ENCODE assay signal across 8 cellular contexts in the genomic region with DNA sequence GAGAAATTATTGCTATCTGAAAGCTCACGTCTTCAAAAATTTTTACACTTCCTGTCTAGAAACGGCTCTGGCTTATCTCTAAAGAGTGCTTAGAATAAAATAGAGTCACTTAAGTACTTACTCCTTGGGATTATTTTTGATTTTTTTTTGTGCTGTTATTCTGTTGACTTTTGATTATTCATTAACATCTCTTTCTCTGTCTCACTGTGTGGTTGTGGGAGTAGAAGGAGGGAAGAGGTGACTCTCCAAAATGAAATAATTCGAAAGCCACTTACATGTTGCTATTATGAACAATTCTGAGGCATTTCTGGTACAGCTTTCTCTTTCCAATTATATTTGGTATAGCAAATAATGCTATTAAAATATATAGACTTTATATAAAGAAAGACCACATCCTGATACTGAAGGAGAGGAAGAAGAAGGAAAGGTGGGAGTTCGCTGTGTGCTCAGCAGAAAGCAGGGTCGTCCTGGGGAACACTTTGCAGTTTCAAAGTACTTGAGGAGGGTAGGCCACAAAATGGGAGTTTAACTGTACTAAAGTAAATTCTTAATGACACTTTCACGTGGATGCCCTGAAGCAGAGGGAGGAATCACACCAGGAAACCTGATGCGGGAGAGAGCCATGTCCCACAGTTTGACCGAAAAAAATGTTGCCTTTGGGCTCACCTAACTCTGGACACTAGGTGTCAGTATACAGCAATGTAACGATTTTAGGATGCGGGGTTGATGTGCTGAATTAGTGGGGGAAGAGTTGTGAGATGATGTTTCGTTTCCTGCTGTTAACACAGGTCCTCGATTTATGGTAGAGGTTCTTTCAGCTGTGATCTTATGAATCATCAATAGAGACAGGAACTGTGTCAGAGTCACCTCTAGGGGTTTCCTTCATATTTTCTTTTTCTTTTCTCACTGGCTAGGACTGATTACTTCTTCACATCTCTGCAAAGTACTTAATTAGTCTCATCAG. TPM values are rescaled to one million over a fixed set of nuclear protein-coding genes. Genes with fewer than 3 reads are reported as not detected.
DNase-seq lines count a peak whose midpoint lies in the region; ATAC-seq, FAIRE-seq and TF ChIP-seq lines count a peak whose summit lies in the region.

No MANE protein-coding gene starts in this region.

- CTCF ChIA-PET in A549 (lab: Yijun Ruan, JAX) = interaction anchor here (0.6 to 11.8 kb wide), 30 partner anchors 8 to 1651 kb away, joined by 3 to 96 read pairs (median 3); no protein-coding TSS in a partner anchor

- H3K4me1 ChIP-seq in A549 (peaks cover 41% of the 10 kb centered on the region), adrenal gland (replicated peaks in 1 of 2) (peaks cover 0 to 5% of the 10 kb centered on the region in 2 donors)

- intact Hi-C loops in adrenal gland (cut with DNase I) (loop anchor here (5.0 to 10.0 kb wide), 3 partner anchors 890 to 1640 kb away; a partner anchor contains a TSS), left cardiac atrium (cut with DNase I) (loop anchor here (2.0 to 10.0 kb wide), 4 partner anchors 887 to 1641 kb away; a partner anchor contains a TSS)

- no peak for TF ChIP-seq EP300 in A549 (IDR thresholded peaks at IDR 0.05)

- peaks cover 18% of the 10 kb centered on the region for H3K9me3 ChIP-seq in A549
- no peaks in the 10 kb centered on the region; the same call in 1 of the 2 replicates for H3K9me3 ChIP-seq in SU-DHL-6 (ENCODE audit: insufficient read depth, low read length)
- H3K9me3 ChIP-seq in adrenal gland (replicated peaks in 1 of 3) = no peaks in the 10 kb centered on the region

- 22% methylated on average over 12 of the region's 12 CpGs for WGBS in A549 (ENCODE audit: missing lambda C conversion rate)
- WGBS in adrenal gland, 4 donors = 24 to 29% (median 26%) methylated on average over 12 of the region's 12 CpGs

- TF ChIP-seq POLR2A in A549 (IDR thresholded peaks at IDR 0.05; ENCODE audit: low read length) = no peak
- TF ChIP-seq POLR2A in GM18505 (IDR thresholded peaks at IDR 0.05; ENCODE audit: borderline replicate concordance, extremely low read depth, insufficient read depth, insufficient read length) = no peak
- no peak for TF ChIP-seq POLR2A in adrenal gland (IDR thresholded peaks at IDR 0.05)

- TF ChIP-seq RAD21 in A549 (conservative IDR thresholded peaks at IDR 0.05 in 1 of 2, IDR thresholded peaks at IDR 0.05 in 1 of 2) = peak; percentile 96 to 98

- TF ChIP-seq CTCF in A549 (IDR thresholded peaks at IDR 0.05) = peak; percentile 93
- TF ChIP-seq CTCF in SU-DHL-6 (IDR thresholded peaks at IDR 0.05; ENCODE audit: insufficient read depth, low read length, poor library complexity, severe bottlenecking) = peak; percentile 50
- peak; percentile 74 to 93 (median 88) for TF ChIP-seq CTCF in adrenal gland (IDR thresholded peaks at IDR 0.05)

- DNase-seq in A549 (ENCODE audit: low read depth in 1 of 2, low spot score in 1 of 2) (peak; percentile 35 to 83), NCI-H1436 treated with DMSO at 0.1 percent for 48 hours (lab: John Stamatoyannopoulos, UW) (peak; percentile 46), adrenal gland (peak; percentile 38 to 71 (median 52)), left cardiac atrium (no peak), renal cortical epithelial cell (ENCODE audit: low read depth) (peak; percentile 78)

- H3K4me3 ChIP-seq in A549 (peak overlapping the region; percentile 17; the same call in 2 of the 3 replicates), SU-DHL-6 (ENCODE audit: insufficient read depth, low read length, poor library complexity, severe bottlenecking) (no peak overlapping the region), adrenal gland (peak overlapping the region in 1 of 4 donors; percentile 15)

- no peaks in the 10 kb centered on the region; the same call in 1 of the 2 replicates for H3K27me3 ChIP-seq in SU-DHL-6 (ENCODE audit: low read length)
- H3K27me3 ChIP-seq in adrenal gland = no peaks in the 10 kb centered on the region

- H3K36me3 ChIP-seq in SU-DHL-6 (ENCODE audit: low read length) (no peaks in the 10 kb centered on the region), adrenal gland (replicated peaks in 1 of 2) (no peaks in the 10 kb centered on the region)

- H3K4me2 ChIP-seq in A549 = peak overlapping the region; percentile 77
- no peak overlapping the region for H3K4me2 ChIP-seq in SU-DHL-6 (ENCODE audit: low read depth, low read length, poor library complexity, severe bottlenecking)

- H3K27ac ChIP-seq in A549 (peak overlapping the region; percentile 59 to 68), SU-DHL-6 (ENCODE audit: low read depth, low read length) (no peak overlapping the region), adrenal gland (no peak overlapping the region)

- H3K79me2 ChIP-seq in SU-DHL-6 (ENCODE audit: insufficient read depth, low read length) = no peaks in the 10 kb centered on the region

- no peaks in the 10 kb centered on the region for H3F3A ChIP-seq in SU-DHL-6 (ENCODE audit: insufficient read depth)

- peak; percentile 88 to 91 for ATAC-seq in A549
- ATAC-seq in GM18505 (IDR thresholded peaks at IDR 0.05; ENCODE audit: unreplicated experiment) = peak; percentile 97
- peak; percentile 97 for ATAC-seq in HG02884 (IDR thresholded peaks at IDR 0.05; ENCODE audit: unreplicated experiment)
- peak; percentile 90 to 92 for ATAC-seq in left cardiac atrium

- H3K9me2 ChIP-seq in SU-DHL-6 (replicated peaks; ENCODE audit: insufficient read depth, low read length) = no peaks in the 10 kb centered on the region

- POLR2A ChIA-PET in A549 (lab: Yijun Ruan, JAX) = no interaction called here

- peak; percentile 96 for FAIRE-seq in A549 (lab: Jason Lieb, UNC)

- H4K20me1 ChIP-seq in SU-DHL-6 (ENCODE audit: low read depth, low read length) = no peaks in the 10 kb centered on the region

- H3K9ac ChIP-seq in SU-DHL-6 (ENCODE audit: low read length) = no peak overlapping the region

- no peak overlapping the region for H2AFZ ChIP-seq in SU-DHL-6 (ENCODE audit: low read depth, low read length, severe bottlenecking)

TF ChIP-seq in A549, 52 proteins besides CTCF, POLR2A, EP300 and RAD21:
- TF ChIP-seq FOSL2 (IDR thresholded peaks at IDR 0.05) (no peak), FOSL2 (CRISPR knock-in tag; IDR thresholded peaks at IDR 0.05) (peak; percentile 62), SMC3 (IDR thresholded peaks at IDR 0.05) (peak; percentile 94), JUN (IDR thresholded peaks at IDR 0.05) (0 out of 5 replicates have a peak, but pooled peaks of 1 of the 2 experiments have one; percentile 40)
- TF ChIP-seq, protein P1, sequence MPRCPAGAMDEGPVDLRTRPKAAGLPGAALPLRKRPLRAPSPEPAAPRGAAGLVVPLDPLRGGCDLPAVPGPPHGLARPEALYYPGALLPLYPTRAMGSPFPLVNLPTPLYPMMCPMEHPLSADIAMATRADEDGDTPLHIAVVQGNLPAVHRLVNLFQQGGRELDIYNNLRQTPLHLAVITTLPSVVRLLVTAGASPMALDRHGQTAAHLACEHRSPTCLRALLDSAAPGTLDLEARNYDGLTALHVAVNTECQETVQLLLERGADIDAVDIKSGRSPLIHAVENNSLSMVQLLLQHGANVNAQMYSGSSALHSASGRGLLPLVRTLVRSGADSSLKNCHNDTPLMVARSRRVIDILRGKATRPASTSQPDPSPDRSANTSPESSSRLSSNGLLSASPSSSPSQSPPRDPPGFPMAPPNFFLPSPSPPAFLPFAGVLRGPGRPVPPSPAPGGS (IDR thresholded peaks at IDR 0.05) = no peak

RNA-seq across cellular contexts. Expression of a gene that starts 9.8 kb away (rescaled TPM):
- polyA plus RNA-seq in A549 (2011; rRNA removed) = 140 and 180 TPM in 2 replicates
- polyA plus RNA-seq in A549 (2012; cell fraction: cytosol; rRNA removed) = 39.7 and 40.3 TPM in 2 replicates
- polyA plus RNA-seq in A549 (2012; cell fraction: nucleus; rRNA removed) = 13.1 and 20.4 TPM in 2 replicates
- 103 to 107 TPM (median 106 TPM) in 3 replicates for polyA plus RNA-seq in A549 (2017; fragmentation: RNase III; extraction: RNeasy Plus Mini Kit Qiagen cat#74134 plus additional on column Dnase treatment)
- polyA minus RNA-seq in A549 (2011; rRNA and poly(A)+ RNA removed) = 59.2 and 62.3 TPM in 2 replicates
- 100 to 1,000 TPM in 3 of 8 donors, 10 to 100 TPM in 5; 45.9 to 124 (median 91.0) TPM for total RNA-seq in adrenal gland
- polyA plus RNA-seq in adrenal gland = 100 to 1,000 TPM in 1 of 3 donors, 10 to 100 TPM in 2; 28.0 to 123 (median 30.7) TPM
- 100 to 1,000 TPM in 1 of 2 donors, 10 to 100 TPM in 1; 83.9 to 100 TPM for total RNA-seq in left cardiac atrium
- total RNA-seq in renal cortical epithelial cell = 155 and 280 TPM in 2 replicates

Comparison
In these comparisons a context has a peak if more than half of its experiments do, and no peak if none do; other contexts are left out.
1. H3K27ac ChIP-seq: peak in A549 (2 of 2); none in SU-DHL-6 (single experiment) and adrenal gland (0 of 5).
2. Peak in every context shown above with its lines, with median percentiles within 50 percentile points of each other: ATAC-seq and CTCF ChIP-seq.